In genomic region chr7:99000196-99000903, GRCh38 we compare ENCODE assay signal across 22 cellular contexts.
DNase-seq lines count a peak whose midpoint lies in the region; ATAC-seq and TF ChIP-seq lines count a peak whose summit lies in the region.
"Had no signal": no experiment of that assay in that cellular context is flagged by ENCODE, and none has a peak within 500 bp of the region (broad histone marks: within the 10 kb centered on the region; RNA-seq: fewer than 3 reads in every experiment).

No MANE protein-coding gene starts in this region.

- 93 to 97% methylated on average over 18 to 20 of the region's 20 CpGs for WGBS in testis, 2 donors

- no peak for TF ChIP-seq POLR2A in testis (IDR thresholded peaks at IDR 0.05)

- H3K4me1 ChIP-seq in testis, result no peaks in the 10 kb centered on the region
- H3K4me1 ChIP-seq: right lobe of liver, SJCRH30 had no signal

- intact Hi-C loops in left cardiac atrium (cut with DNase I) (no loop called here), Right ventricle myocardium inferior (cut with DNase I) (no loop called here), testis (cut with DNase I; ENCODE audit: low total_unique reads) (no loop called here)

- H3K27ac ChIP-seq in testis, result no peak overlapping the region
- H3K27ac ChIP-seq: breast epithelium, PC-9, right lobe of liver, SJCRH30, thyroid gland had no signal

- ATAC-seq in left cardiac atrium, result no peak
- no peak for ATAC-seq in Right ventricle myocardium inferior
- ATAC-seq in GM21515 (IDR thresholded peaks at IDR 0.05; ENCODE audit: unreplicated experiment), result no peak
- ATAC-seq: GM12878, GM23338 had no signal

- H3K27me3 Mint-ChIP-seq in activated naive CD8-positive, alpha-beta T cell, result no peaks in the 10 kb centered on the region
- H3K27me3 Mint-ChIP-seq: activated CD4-positive, alpha-beta T cell treated with anti-CD3 and anti-CD28 coated beads, Interleukin-2, amount 10 ng/mL, durations not matched to agents 7 days and 5 days; CD4-positive, alpha-beta T cell; dendritic cell treated with granulocyte-macrophage colony-stimulating factor and Interleukin-4, amounts not matched to agents 40 ng/mL and 50 ng/mL, for 4 days had no signal

- H3K36me3 ChIP-seq in testis (ENCODE audit: low read depth, missing control alignments), result no peaks in the 10 kb centered on the region

- peaks cover 34% of the 10 kb centered on the region for H3K4me1 Mint-ChIP-seq in activated naive CD8-positive, alpha-beta T cell (ENCODE audit: low read depth)
- H3K4me1 Mint-ChIP-seq: GM23338 had no signal

- H3K27ac Mint-ChIP-seq in activated naive CD8-positive, alpha-beta T cell, result peak overlapping the region; percentile 94
- H3K27ac Mint-ChIP-seq: activated CD4-positive, alpha-beta T cell treated with anti-CD3 and anti-CD28 coated beads, Interleukin-2, amount 10 ng/mL, durations not matched to agents 7 days and 5 days; CD4-positive, alpha-beta T cell; dendritic cell treated with granulocyte-macrophage colony-stimulating factor and Interleukin-4, amounts not matched to agents 40 ng/mL and 50 ng/mL, for 4 days had no signal

- no peaks in the 10 kb centered on the region for H3K9me3 ChIP-seq in testis
- H3K9me3 ChIP-seq: breast epithelium, right lobe of liver, SJCRH30, thyroid gland had no signal

- no peaks in the 10 kb centered on the region for H3K27me3 ChIP-seq in testis
- H3K27me3 ChIP-seq: breast epithelium, right lobe of liver, SJCRH30, thyroid gland had no signal

- TF ChIP-seq CTCF in testis (IDR thresholded peaks at IDR 0.05), result no peak

- H3K4me3 ChIP-seq in testis, result no peak overlapping the region
- H3K4me3 ChIP-seq: breast epithelium, GM12878, GM23338, PC-9, right lobe of liver, SJCRH30, thyroid gland had no signal

- H3K4me3 Mint-ChIP-seq in activated naive CD8-positive, alpha-beta T cell, result peak overlapping the region; percentile 77
- H3K4me3 Mint-ChIP-seq: activated CD4-positive, alpha-beta T cell treated with anti-CD3 and anti-CD28 coated beads, Interleukin-2, amount 10 ng/mL, durations not matched to agents 7 days and 5 days; CD4-positive, alpha-beta T cell; dendritic cell treated with granulocyte-macrophage colony-stimulating factor and Interleukin-4, amounts not matched to agents 40 ng/mL and 50 ng/mL, for 4 days; GM23338 had no signal

- H3K36me3 Mint-ChIP-seq in activated naive CD8-positive, alpha-beta T cell, result peaks cover 13% of the 10 kb centered on the region

- DNase-seq in left cardiac atrium (peak; percentile 5), Right ventricle myocardium inferior (ENCODE audit: missing footprints) (no peak), islet precursor cell (peak; percentile 35), testis (peak; percentile 9), NCI-H2171 (lab: John Stamatoyannopoulos, UW) (no peak), DMS114 treated with DMSO at 0.1 percent for 48 hours (lab: John Stamatoyannopoulos, UW; ENCODE audit: unreplicated experiment) (no peak)
- DNase-seq: activated CD4-positive, alpha-beta T cell treated with anti-CD3 and anti-CD28 coated beads, Interleukin-2, amount 10 ng/mL, durations not matched to agents 7 days and 5 days; KG1; MV-4-11; NCI-H187; NCI-H345; PC-9; right lobe of liver; SJCRH30; thyroid gland had no signal

- H3K9me3 Mint-ChIP-seq in activated naive CD8-positive, alpha-beta T cell (ENCODE audit: low read depth), result no peaks in the 10 kb centered on the region
- H3K9me3 Mint-ChIP-seq: activated CD4-positive, alpha-beta T cell treated with anti-CD3 and anti-CD28 coated beads, Interleukin-2, amount 10 ng/mL, durations not matched to agents 7 days and 5 days; CD4-positive, alpha-beta T cell; dendritic cell treated with granulocyte-macrophage colony-stimulating factor and Interleukin-4, amounts not matched to agents 40 ng/mL and 50 ng/mL, for 4 days; GM23338 had no signal

Comparison
In these comparisons a context has a peak if more than half of its experiments do, and no peak if none do; other contexts are left out.
1. DNase-seq: peak in left cardiac atrium (single experiment), islet precursor cell (single experiment) and testis (single experiment); none in Right ventricle myocardium inferior (single experiment), NCI-H2171 (single experiment) and DMS114 treated with DMSO at 0.1 percent for 48 hours (single experiment).